12 cellular contexts compared by ENCODE assay signal in the genomic region with DNA sequence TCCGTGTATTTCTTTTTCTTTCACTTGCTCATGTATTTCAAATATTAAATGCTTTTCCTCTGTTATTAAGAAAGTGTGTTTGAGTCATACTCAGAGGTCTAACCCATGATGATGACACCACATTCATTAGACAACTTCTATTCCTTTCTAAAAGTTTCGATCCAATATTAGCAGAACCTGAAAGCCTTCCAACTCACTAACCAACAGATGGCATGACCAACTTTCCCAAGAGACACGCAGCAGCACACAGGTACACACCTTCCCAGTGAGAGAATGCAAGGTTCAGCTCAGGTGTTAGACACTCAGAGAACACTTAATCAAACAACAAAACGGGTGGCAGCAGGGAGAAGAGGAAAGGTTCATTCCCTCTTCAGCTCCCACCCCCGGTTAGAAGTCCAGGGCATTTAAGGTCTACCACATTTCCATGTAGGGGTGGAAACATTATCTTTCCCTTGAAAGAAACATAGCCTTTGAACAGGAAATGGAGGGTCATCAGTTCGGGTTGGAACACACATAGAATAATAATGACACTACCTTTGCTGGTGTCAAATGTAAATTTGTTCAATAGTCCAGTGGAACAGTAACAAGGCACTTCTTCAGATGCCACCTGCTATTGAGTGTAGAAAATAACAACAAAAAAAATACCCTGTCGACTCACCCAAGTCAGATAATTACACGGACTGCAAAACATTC.
A peak's percentile ranks its signal among the peaks of the same experiment; 100 is the strongest.
DNase-seq lines count a peak whose midpoint lies in the region; ATAC-seq and TF ChIP-seq lines count a peak whose summit lies in the region.
"Had no signal": no experiment of that assay in that cellular context is flagged by ENCODE, and none has a peak within 500 bp of the region (broad histone marks: within the 10 kb centered on the region; RNA-seq: fewer than 3 reads in every experiment).

No MANE protein-coding gene starts in this region.

- H3K79me2 ChIP-seq in Karpas-422 (ENCODE audit: low read length): no peaks in the 10 kb centered on the region

- no peak for ATAC-seq in activated CD4-positive, alpha-beta T cell treated with anti-CD3 and anti-CD28 coated beads for 36 hours
- no peak for ATAC-seq in GM21381 (IDR thresholded peaks at IDR 0.05; ENCODE audit: unreplicated experiment)
- no peak for ATAC-seq in HG02938 (IDR thresholded peaks at IDR 0.05; ENCODE audit: unreplicated experiment)
- ATAC-seq: HCT116 had no signal

- no peaks in the 10 kb centered on the region for H3K36me3 Mint-ChIP-seq in activated CD4-positive, alpha-beta T cell treated with anti-CD3 and anti-CD28 coated beads for 36 hours (ENCODE audit: low read depth)
- H3K36me3 Mint-ChIP-seq in chondrocyte (ENCODE audit: low read depth): no peaks in the 10 kb centered on the region

- H2AFZ ChIP-seq in Karpas-422 (ENCODE audit: low read length): no peak overlapping the region

- H3K9me3 ChIP-seq in Karpas-422 (ENCODE audit: low read length) (no peaks in the 10 kb centered on the region), skeletal muscle satellite cell (replicated peaks; ENCODE audit: low read length) (no peaks in the 10 kb centered on the region)
- H3K9me3 ChIP-seq: thoracic aorta had no signal

- intact Hi-C loops in activated CD4-positive, alpha-beta T cell treated with anti-CD3 and anti-CD28 coated beads for 36 hours (cut with DNase I, micrococcal nuclease): loop anchor here (2.0 to 10.0 kb wide), 2 partner anchors 33 to 525 kb away; no protein-coding TSS in a partner anchor

- no peak for TF ChIP-seq CTCF in chondrocyte (IDR thresholded peaks at IDR 0.05)

- H3K4me1 ChIP-seq in Karpas-422 (ENCODE audit: low read length) (peaks cover 24% of the 10 kb centered on the region), skeletal muscle satellite cell (ENCODE audit: control insufficient read depth, insufficient read depth, low read length) (peaks cover 65% of the 10 kb centered on the region)

- no peak overlapping the region for H3K27ac ChIP-seq in Karpas-422 (ENCODE audit: low read length)
- H3K27ac ChIP-seq: thoracic aorta had no signal

- H3K4me3 Mint-ChIP-seq in activated CD4-positive, alpha-beta T cell treated with anti-CD3 and anti-CD28 coated beads for 36 hours: no peak overlapping the region
- H3K4me3 Mint-ChIP-seq in chondrocyte (ENCODE audit: unreplicated experiment): no peak overlapping the region
- H3K4me3 Mint-ChIP-seq: activated CD4-positive, alpha-beta T cell treated with anti-CD3 and anti-CD28 coated beads, Interleukin-2, amount 10 ng/mL, durations not matched to agents 7 days and 5 days had no signal

- CTCF ChIA-PET in activated CD4-positive, alpha-beta T cell treated with anti-CD3 and anti-CD28 coated beads for 36 hours (lab: Charles Lee): interaction anchor here (0.6 to 3.1 kb wide), 6 partner anchors 10 to 284 kb away, joined by 3 to 21 read pairs (median 3); no protein-coding TSS in a partner anchor

- H3K4me3 ChIP-seq in Karpas-422 (ENCODE audit: low read length) (no peak overlapping the region), skeletal muscle satellite cell (ENCODE audit: low read length) (peak overlapping the region; percentile 30)
- H3K4me3 ChIP-seq: thoracic aorta had no signal

- no peaks in the 10 kb centered on the region for H3K27me3 Mint-ChIP-seq in activated CD4-positive, alpha-beta T cell treated with anti-CD3 and anti-CD28 coated beads for 36 hours
- H3K27me3 Mint-ChIP-seq in chondrocyte (ENCODE audit: low read depth): no peaks in the 10 kb centered on the region
- H3K27me3 Mint-ChIP-seq: activated CD4-positive, alpha-beta T cell treated with anti-CD3 and anti-CD28 coated beads, Interleukin-2, amount 10 ng/mL, durations not matched to agents 7 days and 5 days had no signal

- no peaks in the 10 kb centered on the region for H4K20me1 ChIP-seq in Karpas-422 (ENCODE audit: insufficient read depth, low read depth, low read length)

- H3K36me3 ChIP-seq in Karpas-422 (ENCODE audit: insufficient read depth, low read length) (no peaks in the 10 kb centered on the region), skeletal muscle satellite cell (ENCODE audit: insufficient read depth, low read length) (no peaks in the 10 kb centered on the region)
- H3K36me3 ChIP-seq: thoracic aorta had no signal

- peaks cover 40% of the 10 kb centered on the region for H3K4me1 Mint-ChIP-seq in activated CD4-positive, alpha-beta T cell treated with anti-CD3 and anti-CD28 coated beads for 36 hours
- H3K4me1 Mint-ChIP-seq in chondrocyte (ENCODE audit: low read depth): peaks cover 46% of the 10 kb centered on the region

- POLR2A ChIA-PET in activated CD4-positive, alpha-beta T cell treated with anti-CD3 and anti-CD28 coated beads for 36 hours (lab: Charles Lee): no interaction called here

- H3K27ac Mint-ChIP-seq in activated CD4-positive, alpha-beta T cell treated with anti-CD3 and anti-CD28 coated beads for 36 hours: peak overlapping the region; percentile 23
- peak overlapping the region; percentile 78 for H3K27ac Mint-ChIP-seq in chondrocyte (ENCODE audit: unreplicated experiment)
- H3K27ac Mint-ChIP-seq: activated CD4-positive, alpha-beta T cell treated with anti-CD3 and anti-CD28 coated beads, Interleukin-2, amount 10 ng/mL, durations not matched to agents 7 days and 5 days had no signal

- no peaks in the 10 kb centered on the region for H3K27me3 ChIP-seq in Karpas-422 (ENCODE audit: low read length)
- H3K27me3 ChIP-seq in skeletal muscle satellite cell (ENCODE audit: control insufficient read depth, insufficient read depth, low read length): no peaks in the 10 kb centered on the region

- H3K9ac ChIP-seq in Karpas-422 (ENCODE audit: low read length) (no peak overlapping the region), skeletal muscle satellite cell (ENCODE audit: low read depth, low read length) (peak overlapping the region; percentile 45)

- H3K9me3 Mint-ChIP-seq in activated CD4-positive, alpha-beta T cell treated with anti-CD3 and anti-CD28 coated beads for 36 hours (ENCODE audit: low read depth): peaks cover 2% of the 10 kb centered on the region
- H3K9me3 Mint-ChIP-seq in chondrocyte (ENCODE audit: low read depth): no peaks in the 10 kb centered on the region

- peak overlapping the region; percentile 27 for H3K4me2 ChIP-seq in Karpas-422 (ENCODE audit: low read depth, low read length, poor library complexity, severe bottlenecking)
- peak overlapping the region; percentile 50 for H3K4me2 ChIP-seq in skeletal muscle satellite cell (ENCODE audit: low read length)

- no peak for DNase-seq in activated CD4-positive, alpha-beta T cell treated with anti-CD3 and anti-CD28 coated beads for 36 hours
- DNase-seq in activated CD4-positive, alpha-beta T cell treated with anti-CD3 and anti-CD28 coated beads for 1 hour: no peak
- DNase-seq in Karpas-422 (no peak), chondrocyte (ENCODE audit: low spot score) (no peak), SHP77 (lab: John Stamatoyannopoulos, UW) (no peak)
- DNase-seq: activated CD4-positive, alpha-beta T cell treated with anti-CD3 and anti-CD28 coated beads, Interleukin-2, amount 10 ng/mL, durations not matched to agents 7 days and 5 days; SW 1271 had no signal

- H3K9me2 ChIP-seq in Karpas-422 (replicated peaks; ENCODE audit: insufficient read depth, low read length): no peaks in the 10 kb centered on the region
